Comparison of ENCODE assay signal across 11 cellular contexts in the genomic region with DNA sequence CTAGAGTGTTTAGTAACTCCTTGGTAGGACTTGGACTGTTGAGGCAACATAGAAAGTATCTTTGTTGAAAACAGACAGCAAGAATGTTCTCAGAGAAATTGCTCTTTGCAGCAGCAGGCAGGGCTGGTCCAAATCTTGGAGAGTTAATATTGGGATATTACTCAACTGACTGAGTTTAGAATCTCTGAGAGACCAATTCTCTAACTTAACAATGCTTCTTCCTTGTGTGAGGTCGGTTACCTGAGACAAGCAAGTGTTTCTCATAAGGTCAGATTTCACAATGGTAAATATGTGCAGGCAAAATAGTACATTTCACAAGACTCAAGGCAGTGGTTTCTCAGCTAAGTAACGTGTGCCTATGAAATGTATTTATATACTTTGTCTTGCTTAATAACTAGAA. TPM values are rescaled to one million over a fixed set of nuclear protein-coding genes. Genes with fewer than 3 reads are reported as not detected.
DNase-seq lines count a peak whose midpoint lies in the region; ATAC-seq, FAIRE-seq and TF ChIP-seq lines count a peak whose summit lies in the region.
"Had no signal": no experiment of that assay in that cellular context is flagged by ENCODE, and none has a peak within 500 bp of the region (broad histone marks: within the 10 kb centered on the region; RNA-seq: fewer than 3 reads in every experiment).

No MANE protein-coding gene starts in this region.

- H3K36me3 Mint-ChIP-seq in endothelial cell (ENCODE audit: low read depth, unreplicated experiment) (peaks cover 4% of the 10 kb centered on the region), mesothelial cell of epicardium (no peaks in the 10 kb centered on the region)
- H3K36me3 Mint-ChIP-seq in activated CD4-positive, alpha-beta T cell treated with anti-CD3 and anti-CD28 coated beads, Interleukin-2, amount 10 ng/mL, durations not matched to agents 24 days and 14 days (ENCODE audit: low read depth): no peaks in the 10 kb centered on the region
- H3K36me3 Mint-ChIP-seq: stimulated activated memory B cell treated with anti-CD40 and anti-IgM and Interleukin-4, amounts not matched to agents 10 μg/mL and 1 μg/mL and 100 μg/mL, for 72 hours had no signal

- H3K79me1 ChIP-seq in mesendoderm (ENCODE audit: low read length): peaks cover 3% of the 10 kb centered on the region

- peak overlapping the region; percentile 55 for H3K4me2 ChIP-seq in A549
- no peak overlapping the region for H3K4me2 ChIP-seq in mesendoderm (ENCODE audit: low read length)
- H3K4me2 ChIP-seq: smooth muscle cell had no signal

- H3K9me3 Mint-ChIP-seq in endothelial cell (ENCODE audit: unreplicated experiment) (no peaks in the 10 kb centered on the region), mesothelial cell of epicardium (no peaks in the 10 kb centered on the region)
- no peaks in the 10 kb centered on the region for H3K9me3 Mint-ChIP-seq in activated CD4-positive, alpha-beta T cell treated with anti-CD3 and anti-CD28 coated beads, Interleukin-2, amount 10 ng/mL, durations not matched to agents 24 days and 14 days
- H3K9me3 Mint-ChIP-seq: stimulated activated memory B cell treated with anti-CD40 and anti-IgM and Interleukin-4, amounts not matched to agents 10 μg/mL and 1 μg/mL and 100 μg/mL, for 72 hours had no signal

- H3K4me3 Mint-ChIP-seq in endothelial cell (ENCODE audit: unreplicated experiment) (peak overlapping the region; percentile 95), mesothelial cell of epicardium (peak overlapping the region; percentile 61)
- H3K4me3 Mint-ChIP-seq in activated CD4-positive, alpha-beta T cell treated with anti-CD3 and anti-CD28 coated beads, Interleukin-2, amount 10 ng/mL, durations not matched to agents 24 days and 14 days: no peak overlapping the region
- H3K4me3 Mint-ChIP-seq: stimulated activated memory B cell treated with anti-CD40 and anti-IgM and Interleukin-4, amounts not matched to agents 10 μg/mL and 1 μg/mL and 100 μg/mL, for 72 hours had no signal

- no peak overlapping the region for H4K8ac ChIP-seq in mesendoderm (ENCODE audit: low read depth, low read length)

- TF ChIP-seq CTCF in A549 (IDR thresholded peaks at IDR 0.05) (no peak), endothelial cell (IDR thresholded peaks at IDR 0.05; ENCODE audit: unreplicated experiment) (no peak), mesothelial cell of epicardium (IDR thresholded peaks at IDR 0.05; ENCODE audit: unreplicated experiment) (no peak)

- no peak overlapping the region for H3K23ac ChIP-seq in mesendoderm (ENCODE audit: low read length)

- H3K36me3 ChIP-seq in mesendoderm (ENCODE audit: control insufficient read depth, insufficient read depth, low read length): no peaks in the 10 kb centered on the region

- WGBS in A549 (ENCODE audit: missing lambda C conversion rate): 13% methylated on average over 2 of the region's 2 CpGs
- no CpG with 5 or more reads among the region's 2 CpGs for whole genome bisulfite sequencing in mesendoderm (ENCODE audit: extremely low coverage, insufficient coverage, low lambda C conversion rate)

- DNase-seq in A549 (ENCODE audit: low read depth in 1 of 2, low spot score in 1 of 2) (peak in 1 of 2 experiments; percentile 64), NCI-H69 (lab: John Stamatoyannopoulos, UW) (peak; percentile 48), endothelial cell (ENCODE audit: low spot score) (no peak), mesothelial cell of epicardium (ENCODE audit: low spot score in 2 of 2, unreplicated experiment in 2 of 2) (no peak), mesendoderm (no peak)
- no peak for DNase-seq in activated CD4-positive, alpha-beta T cell treated with anti-CD3 and anti-CD28 coated beads, Interleukin-2, amount 10 ng/mL, durations not matched to agents 24 days and 14 days
- DNase-seq: aorta had no signal

- H3K9me3 ChIP-seq in A549: no peaks in the 10 kb centered on the region

- H3K27ac ChIP-seq in A549: peak overlapping the region; percentile 43 to 64; a peak in 3 of 6 replicates
- no peak overlapping the region for H3K27ac ChIP-seq in mesendoderm (ENCODE audit: low read depth, low read length)

- H2BK5ac ChIP-seq in mesendoderm (ENCODE audit: low read length): no peak overlapping the region

- no peak overlapping the region for H2BK15ac ChIP-seq in mesendoderm (replicated peaks; ENCODE audit: low read depth)

- ATAC-seq in A549 (peak; percentile 57 to 68; a peak in 5 of 6 replicates), HG02885 (IDR thresholded peaks at IDR 0.05; ENCODE audit: poor library complexity, unreplicated experiment) (no peak), GM21360 (IDR thresholded peaks at IDR 0.05; ENCODE audit: unreplicated experiment) (no peak)
- ATAC-seq: stimulated activated memory B cell treated with anti-CD40 and anti-IgM and Interleukin-4, amounts not matched to agents 10 μg/mL and 1 μg/mL and 100 μg/mL, for 72 hours had no signal

- H2AK5ac ChIP-seq in mesendoderm (ENCODE audit: low read length): no peak overlapping the region

- TF ChIP-seq EP300 in A549 (IDR thresholded peaks at IDR 0.05): peak; percentile 48 to 65; a peak in 2 of 5 replicates

- no peaks in the 10 kb centered on the region for H3K79me2 ChIP-seq in mesendoderm (ENCODE audit: control insufficient read depth, insufficient read depth, low read length)

- H3K56ac ChIP-seq in mesendoderm (ENCODE audit: low read length): no peak overlapping the region

- H4K5ac ChIP-seq in mesendoderm (ENCODE audit: low read length): no peak overlapping the region

- TF ChIP-seq POLR2A in A549 (IDR thresholded peaks at IDR 0.05; ENCODE audit: low read length): no peak

- no peak overlapping the region for H3K18ac ChIP-seq in mesendoderm (ENCODE audit: low read length)

- H3K27ac Mint-ChIP-seq in endothelial cell (ENCODE audit: unreplicated experiment) (no peak overlapping the region), mesothelial cell of epicardium (peak overlapping the region; percentile 22)
- H3K27ac Mint-ChIP-seq in activated CD4-positive, alpha-beta T cell treated with anti-CD3 and anti-CD28 coated beads, Interleukin-2, amount 10 ng/mL, durations not matched to agents 24 days and 14 days: no peak overlapping the region
- H3K27ac Mint-ChIP-seq: stimulated activated memory B cell treated with anti-CD40 and anti-IgM and Interleukin-4, amounts not matched to agents 10 μg/mL and 1 μg/mL and 100 μg/mL, for 72 hours had no signal

- H3K4ac ChIP-seq in mesendoderm (ENCODE audit: low read depth, low read length): no peak overlapping the region

- POLR2A ChIA-PET in A549 (lab: Yijun Ruan, JAX): interaction anchor here (0.6 to 1.3 kb wide), 2 partner anchors 12 to 35 kb away, joined by 3 to 4 read pairs; no protein-coding TSS in a partner anchor

- H3K4me1 ChIP-seq in A549 (peaks cover 63% of the 10 kb centered on the region), mesendoderm (ENCODE audit: control insufficient read depth, low read depth, low read length) (no peaks in the 10 kb centered on the region)

- H3K4me3 ChIP-seq in A549 (no peak overlapping the region), mesendoderm (ENCODE audit: low read length) (no peak overlapping the region)

- H2BK120ac ChIP-seq in mesendoderm (ENCODE audit: low read depth, low read length): no peak overlapping the region

- CTCF ChIA-PET in A549 (lab: Yijun Ruan, JAX): interaction anchor here (0.5 to 7.7 kb wide), 3 partner anchors 12 to 191 kb away, joined by 3 to 37 read pairs (median 8); no protein-coding TSS in a partner anchor

- intact Hi-C loops in activated CD4-positive, alpha-beta T cell treated with anti-CD3 and anti-CD28 coated beads, Interleukin-2, amount 10 ng/mL, durations not matched to agents 24 days and 14 days (cut with micrococcal nuclease): no loop called here

- no peak; a peak in 1 of 5 replicates for TF ChIP-seq RAD21 in A549 (conservative IDR thresholded peaks at IDR 0.05 in 1 of 2, IDR thresholded peaks at IDR 0.05 in 1 of 2)

- no peaks in the 10 kb centered on the region for H3K27me3 ChIP-seq in mesendoderm (ENCODE audit: insufficient read depth, low read length, poor library complexity)

- no peak overlapping the region for H3K9ac ChIP-seq in mesendoderm (ENCODE audit: low read length)

- H3K27me3 Mint-ChIP-seq in endothelial cell (ENCODE audit: unreplicated experiment) (peaks cover 2% of the 10 kb centered on the region), mesothelial cell of epicardium (ENCODE audit: low read depth) (no peaks in the 10 kb centered on the region)
- peaks cover 34% of the 10 kb centered on the region for H3K27me3 Mint-ChIP-seq in activated CD4-positive, alpha-beta T cell treated with anti-CD3 and anti-CD28 coated beads, Interleukin-2, amount 10 ng/mL, durations not matched to agents 24 days and 14 days

- H3K4me1 Mint-ChIP-seq in endothelial cell (ENCODE audit: unreplicated experiment): peaks cover 59% of the 10 kb centered on the region
- peaks cover 70% of the 10 kb centered on the region for H3K4me1 Mint-ChIP-seq in mesothelial cell of epicardium
- H3K4me1 Mint-ChIP-seq in activated CD4-positive, alpha-beta T cell treated with anti-CD3 and anti-CD28 coated beads, Interleukin-2, amount 10 ng/mL, durations not matched to agents 24 days and 14 days: peaks cover 2% of the 10 kb centered on the region

- FAIRE-seq in A549 (lab: Jason Lieb, UNC): peak; percentile 79

TF ChIP-seq in A549, 52 proteins besides CTCF, POLR2A, EP300 and RAD21 (continues in another document):
- 0 out of 5 replicates have a peak, but pooled peaks have one; percentile 49 to 68 for TF ChIP-seq JUN (IDR thresholded peaks at IDR 0.05)
- no peak for TF ChIP-seq HOXB5 (CRISPR knock-in tag; IDR thresholded peaks at IDR 0.05)
- TF ChIP-seq CEBPB (IDR thresholded peaks at IDR 0.05): peak; percentile 77 to 97
- no peak for TF ChIP-seq NR3C1 (IDR thresholded peaks at IDR 0.05)
- TF ChIP-seq HOXB13 (CRISPR knock-in tag; IDR thresholded peaks at IDR 0.05; ENCODE audit: low read depth): no peak
- no peak for TF ChIP-seq E2F6 (IDR thresholded peaks at IDR 0.05; ENCODE audit: borderline replicate concordance, low read depth)
- peak; percentile 56; the same call in 1 of the 2 replicates for TF ChIP-seq JUNB (IDR thresholded peaks at IDR 0.05)

RNA-seq across cellular contexts. Expression of gene SCHIP1, which starts 1.2 kb away (rescaled TPM):
- polyA plus RNA-seq in A549 (2011; rRNA removed) (2.7 and 3.5 TPM in 2 replicates), A549 (2017; fragmentation: RNase III; extraction: RNeasy Plus Mini Kit Qiagen cat#74134 plus additional on column Dnase treatment) (2.0 to 3.6 TPM (median 2.6 TPM) in 3 replicates)
- polyA plus RNA-seq in A549 (2012; cell fraction: cytosol; rRNA removed): 0.13 and 0.15 TPM in 2 replicates
- 1.3 TPM in 2 replicates for polyA plus RNA-seq in A549 (2012; cell fraction: nucleus; rRNA removed)
- polyA minus RNA-seq in A549 (2011; rRNA and poly(A)+ RNA removed): 5.2 and 7.1 TPM in 2 replicates
- total RNA-seq in endothelial cell (ENCODE audit: unreplicated experiment) (102 TPM), mesothelial cell of epicardium (9.2 to 10.6 TPM (median 9.8 TPM) in 3 replicates)
- 0.05 TPM in 1 of 2 replicates, not detected in the other for total RNA-seq in activated CD4-positive, alpha-beta T cell treated with anti-CD3 and anti-CD28 coated beads, Interleukin-2, amount 10 ng/mL, durations not matched to agents 24 days and 14 days
- 6.3 TPM for polyA plus RNA-seq in mesendoderm (2013, experiment 1 of 2)
- 7.4 TPM for polyA plus RNA-seq in mesendoderm (2013, experiment 2 of 2)

Comparison
In these comparisons a context has a peak if more than half of its experiments do, and no peak if none do; other contexts are left out.
1. ATAC-seq: peak in A549 (2 of 2); none in HG02885 (single experiment) and GM21360 (single experiment).